In the genomic region with DNA sequence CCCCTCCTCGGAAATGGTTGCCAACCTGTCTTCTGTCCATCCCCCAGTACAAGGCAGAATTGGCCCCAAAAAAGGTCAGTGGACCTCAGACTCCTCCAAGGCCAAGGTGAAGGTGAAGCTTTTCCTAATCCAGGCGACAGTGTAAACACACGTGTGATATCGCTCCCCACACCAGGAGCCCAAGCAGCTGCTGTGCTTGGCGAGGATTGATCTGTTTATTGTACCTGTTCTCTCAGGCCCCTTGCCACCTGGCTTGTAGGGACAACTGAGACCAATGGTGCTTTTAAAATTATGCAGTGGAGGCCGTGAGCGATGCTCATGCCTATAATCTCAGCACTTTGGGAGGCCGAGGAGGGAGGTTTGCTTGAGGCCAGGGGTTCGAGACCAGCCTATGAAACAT, we compare ENCODE assay signal across 25 cellular contexts.
"Had no signal": no experiment of that assay in that cellular context is flagged by ENCODE, and none has a peak within 500 bp of the region (broad histone marks: within the 10 kb centered on the region; RNA-seq: fewer than 3 reads in every experiment).

No MANE protein-coding gene starts in this region.

- H3K4me3 ChIP-seq: adrenal gland had no signal

- H3K27ac Mint-ChIP-seq: activated B cell treated with CpG ODN at 0.5 μM for 24 hours; activated CD4-positive, alpha-beta memory T cell treated with anti-CD3 and anti-CD28 coated beads, Interleukin-2, amount 10 ng/mL, durations not matched to agents 7 days and 5 days; activated CD4-positive, alpha-beta T cell treated with anti-CD3 and anti-CD28 coated beads, Interleukin-2, amount 10 ng/mL, durations not matched to agents 24 days and 14 days; activated naive CD8-positive, alpha-beta T cell treated with anti-CD3 and anti-CD28 coated beads, Interleukin-2, amount 10 ng/mL, durations not matched to agents 7 days and 5 days; activated T-helper 2 cell treated with anti-CD3 and anti-CD28 coated beads, Interferon-gamma antibody, Interleukin-2, Interleukin-4, amounts not matched to agents 10 μg/mL and 5 μg/mL and 100 μg/mL, durations not matched to agents 14 hours and 24 hours and 36 hours; IgD-negative memory B cell; T-helper 17 cell had no signal

- ATAC-seq: T-helper 17 cell had no signal

- H3K4me3 Mint-ChIP-seq: activated B cell treated with CpG ODN at 0.5 μM for 24 hours; activated CD4-positive, alpha-beta memory T cell treated with anti-CD3 and anti-CD28 coated beads, Interleukin-2, amount 10 ng/mL, durations not matched to agents 7 days and 5 days; activated CD4-positive, alpha-beta T cell treated with anti-CD3 and anti-CD28 coated beads, Interleukin-2, amount 10 ng/mL, durations not matched to agents 24 days and 14 days; activated naive CD8-positive, alpha-beta T cell treated with anti-CD3 and anti-CD28 coated beads, Interleukin-2, amount 10 ng/mL, durations not matched to agents 7 days and 5 days; IgD-negative memory B cell; T-helper 17 cell had no signal

- H3K36me3 Mint-ChIP-seq: activated naive CD8-positive, alpha-beta T cell treated with anti-CD3 and anti-CD28 coated beads, Interleukin-2, amount 10 ng/mL, durations not matched to agents 7 days and 5 days had no signal

- H3K27me3 ChIP-seq: adrenal gland had no signal

- H3K4me1 Mint-ChIP-seq: activated B cell treated with CpG ODN at 0.5 μM for 24 hours; activated CD4-positive, alpha-beta memory T cell treated with anti-CD3 and anti-CD28 coated beads, Interleukin-2, amount 10 ng/mL, durations not matched to agents 7 days and 5 days; activated CD4-positive, alpha-beta T cell treated with anti-CD3 and anti-CD28 coated beads, Interleukin-2, amount 10 ng/mL, durations not matched to agents 24 days and 14 days; activated naive CD8-positive, alpha-beta T cell treated with anti-CD3 and anti-CD28 coated beads, Interleukin-2, amount 10 ng/mL, durations not matched to agents 7 days and 5 days; IgD-negative memory B cell; T-helper 17 cell had no signal

- H3K27ac ChIP-seq: adrenal gland had no signal

- DNase-seq: activated B cell treated with CpG ODN at 0.5 μM for 24 hours; activated CD4-positive, alpha-beta memory T cell treated with anti-CD3 and anti-CD28 coated beads, Interleukin-2, amount 10 ng/mL, durations not matched to agents 7 days and 5 days; activated CD4-positive, alpha-beta T cell treated with anti-CD3 and anti-CD28 coated beads for 1 hour; activated CD4-positive, alpha-beta T cell treated with anti-CD3 and anti-CD28 coated beads, Interleukin-2, amount 10 ng/mL, durations not matched to agents 24 days and 14 days; activated gamma-delta T cell treated with Interleukin-2 at 50 U/mL for 16 hours; activated naive CD4-positive, alpha-beta T cell treated with anti-CD3 and anti-CD28 coated beads, Interleukin-2, amount 50 U/mL, for 16 hours; activated naive CD8-positive, alpha-beta T cell treated with anti-CD3 and anti-CD28 coated beads, Interleukin-2, amount 10 ng/mL, durations not matched to agents 7 days and 5 days; activated T-cell treated with anti-CD3 and anti-CD28 coated beads for 4 hours; activated T-cell treated with anti-CD3 and anti-CD28 coated beads, Interleukin-2, amount 50 U/mL, for 48 hours; adrenal gland; aorta; central memory CD4-positive, alpha-beta T cell; KG1; NCI-H1048; NCI-H1694; NCI-H2029; NCI-H2107; NCI-H446; NCI-H524; NCI-H748 treated with DMSO at 0.1 percent for 48 hours; SIG-M5; T-helper 17 cell; T-helper 9 cell had no signal

- H3K9me3 ChIP-seq: adrenal gland had no signal

- H3K9me3 Mint-ChIP-seq: activated B cell treated with CpG ODN at 0.5 μM for 24 hours; activated CD4-positive, alpha-beta memory T cell treated with anti-CD3 and anti-CD28 coated beads, Interleukin-2, amount 10 ng/mL, durations not matched to agents 7 days and 5 days; activated CD4-positive, alpha-beta T cell treated with anti-CD3 and anti-CD28 coated beads, Interleukin-2, amount 10 ng/mL, durations not matched to agents 24 days and 14 days; activated naive CD8-positive, alpha-beta T cell treated with anti-CD3 and anti-CD28 coated beads, Interleukin-2, amount 10 ng/mL, durations not matched to agents 7 days and 5 days; activated T-helper 2 cell treated with anti-CD3 and anti-CD28 coated beads, Interferon-gamma antibody, Interleukin-2, Interleukin-4, amounts not matched to agents 10 μg/mL and 5 μg/mL and 100 μg/mL, durations not matched to agents 14 hours and 24 hours and 36 hours; IgD-negative memory B cell had no signal

- H3K27me3 Mint-ChIP-seq: activated B cell treated with CpG ODN at 0.5 μM for 24 hours; activated CD4-positive, alpha-beta memory T cell treated with anti-CD3 and anti-CD28 coated beads, Interleukin-2, amount 10 ng/mL, durations not matched to agents 7 days and 5 days; activated CD4-positive, alpha-beta T cell treated with anti-CD3 and anti-CD28 coated beads, Interleukin-2, amount 10 ng/mL, durations not matched to agents 24 days and 14 days; activated naive CD8-positive, alpha-beta T cell treated with anti-CD3 and anti-CD28 coated beads, Interleukin-2, amount 10 ng/mL, durations not matched to agents 7 days and 5 days; IgD-negative memory B cell; T-helper 17 cell had no signal

- H3K4me1 ChIP-seq: adrenal gland had no signal
